ENCODE assay signal across 16 cellular contexts in the genomic region with DNA sequence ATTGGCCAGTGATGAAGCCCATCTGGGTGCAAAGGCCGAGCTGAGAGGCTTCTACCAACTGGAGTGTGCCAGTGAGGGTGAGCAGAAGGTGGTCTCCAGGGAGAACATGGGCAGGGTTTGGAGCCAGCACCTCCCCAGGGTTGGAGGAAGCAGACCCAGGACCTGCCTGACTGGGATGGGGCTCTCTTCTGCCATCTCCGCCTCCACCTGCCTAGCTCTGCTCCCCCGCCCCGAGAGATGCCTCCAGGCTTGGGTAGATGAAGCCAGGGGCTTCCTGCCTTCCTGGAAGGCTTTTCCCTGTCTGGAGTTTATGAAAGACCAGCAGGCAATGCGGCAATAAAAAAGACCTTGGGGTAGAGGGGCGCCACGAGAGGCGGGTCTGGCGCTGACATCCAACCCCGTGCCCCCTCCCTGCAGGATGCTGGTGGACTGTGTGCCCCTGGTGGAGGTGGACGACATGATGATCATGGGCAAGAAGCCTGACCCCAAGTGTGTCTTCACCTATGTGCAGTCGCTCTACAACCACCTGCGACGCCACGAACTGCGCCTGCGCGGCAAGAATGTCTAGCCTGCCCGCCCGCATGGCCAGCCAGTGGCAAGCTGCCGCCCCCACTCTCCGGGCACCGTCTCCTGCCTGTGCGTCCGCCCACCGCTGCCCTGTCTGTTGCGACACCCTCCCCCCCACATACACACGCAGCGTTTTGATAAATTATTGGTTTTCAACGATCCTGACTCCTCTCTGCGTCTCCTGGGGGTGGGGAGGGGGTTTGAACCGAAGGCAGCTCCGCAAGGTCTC. TPM values are rescaled to one million over a fixed set of nuclear protein-coding genes. Genes with fewer than 3 reads are reported as not detected.
DNase-seq lines count a peak whose midpoint lies in the region; ATAC-seq and TF ChIP-seq lines count a peak whose summit lies in the region.
"Had no signal": no experiment of that assay in that cellular context is flagged by ENCODE, and none has a peak within 500 bp of the region (broad histone marks: within the 10 kb centered on the region; RNA-seq: fewer than 3 reads in every experiment).

No MANE protein-coding gene starts in this region.

- H2BK20ac ChIP-seq in IMR-90 (ENCODE audit: low read depth, low read length): no peak overlapping the region

- H3K27me3 ChIP-seq in IMR-90 (ENCODE audit: control insufficient read depth, insufficient read depth, low read length) (no peaks in the 10 kb centered on the region), esophagus muscularis mucosa (no peaks in the 10 kb centered on the region), osteoblast (ENCODE audit: insufficient read depth, low read length) (no peaks in the 10 kb centered on the region), tibial nerve (no peaks in the 10 kb centered on the region)
- H3K27me3 ChIP-seq: BE2C had no signal

- H3K4me1 Mint-ChIP-seq in activated T-cell treated with anti-CD3 and anti-CD28 coated beads, Interleukin-2, amount 50 U/mL, for 4 hours (ENCODE audit: low read depth): peaks cover 24% of the 10 kb centered on the region

- H2AK5ac ChIP-seq in IMR-90 (ENCODE audit: low read depth, low read length): peak overlapping the region; percentile 84

- no peak overlapping the region for H2BK15ac ChIP-seq in IMR-90 (ENCODE audit: low read depth, low read length)

- no peak; the same call in 1 of the 2 replicates for TF ChIP-seq POLR2A in IMR-90 (IDR thresholded peaks at IDR 0.05; ENCODE audit: low read depth, low read length)
- no peak for TF ChIP-seq POLR2A in esophagus muscularis mucosa (IDR thresholded peaks at IDR 0.05; ENCODE audit: low read depth)
- peak in 1 of 2 donors; percentile 28 for TF ChIP-seq POLR2A in tibial nerve (IDR thresholded peaks at IDR 0.05)

- TF ChIP-seq CTCF in IMR-90 (conservative IDR thresholded peaks at IDR 0.05; ENCODE audit: low read depth, low read length): no peak
- peak in 2 of 3 experiments; percentile 11 to 15 for TF ChIP-seq CTCF in esophagus muscularis mucosa (IDR thresholded peaks at IDR 0.05)
- no peak for TF ChIP-seq CTCF in osteoblast (IDR thresholded peaks at IDR 0.05; ENCODE audit: extremely low read depth, low read depth, low read length)
- TF ChIP-seq CTCF in tibial nerve (IDR thresholded peaks at IDR 0.05): peak in 1 of 5 experiments; percentile 7

- no peak overlapping the region; the same call in 1 of the 2 replicates for H3K9ac ChIP-seq in IMR-90 (ENCODE audit: low read depth, low read length)

- DNase-seq in IMR-90 (no peak), esophagus muscularis mucosa (ENCODE audit: extremely low spot score) (no peak), osteoblast (ENCODE audit: insufficient read length, low spot score, missing footprints) (peak; percentile 61), tibial nerve (ENCODE audit: low spot score in 2 of 2) (no peak), NCI-H2107 treated with DMSO at 0.1 percent for 48 hours (lab: John Stamatoyannopoulos, UW; ENCODE audit: unreplicated experiment) (no peak), NCI-H1436 (lab: John Stamatoyannopoulos, UW) (no peak)
- no peak for DNase-seq in activated T-cell treated with anti-CD3 and anti-CD28 coated beads, Interleukin-2, amount 50 U/mL, for 4 hours
- DNase-seq: BE2C; DMS 273 treated with DMSO at 0.1 percent for 48 hours; MM.1S; NCI-H526 treated with DMSO at 0.1 percent for 48 hours; stimulated activated CD4-positive, alpha-beta T cell treated with anti-CD3 and anti-CD28 coated beads, Interleukin-15, amount 100 ng/mL, for 24 hours; SW 1271 had no signal

- no peak for ATAC-seq in IMR-90 (ENCODE audit: low read depth)
- no peak for ATAC-seq in activated T-cell treated with anti-CD3 and anti-CD28 coated beads, Interleukin-2, amount 50 U/mL, for 4 hours

- peak overlapping the region; percentile 76 for H2BK5ac ChIP-seq in IMR-90 (ENCODE audit: low read depth, low read length, poor library complexity, severe bottlenecking)

- H3K4me1 ChIP-seq in IMR-90 (ENCODE audit: control insufficient read depth, insufficient read depth, low read length) (peaks cover 49% of the 10 kb centered on the region), esophagus muscularis mucosa (peaks cover 62 to 86% (median 84%) of the 10 kb centered on the region in 4 donors), osteoblast (ENCODE audit: insufficient read depth, low read length) (peaks cover 39% of the 10 kb centered on the region), tibial nerve (peaks cover 0 to 80% (median 35%) of the 10 kb centered on the region in 4 donors)
- H3K4me1 ChIP-seq: BE2C had no signal

- H3K27ac ChIP-seq in IMR-90 (ENCODE audit: insufficient read depth, low read length): peak overlapping the region; percentile 40
- peak overlapping the region; percentile 98 to 99 (median 99) for H3K27ac ChIP-seq in esophagus muscularis mucosa (replicated peaks in 1 of 4)
- peak overlapping the region; percentile 82 for H3K27ac ChIP-seq in osteoblast (ENCODE audit: low read depth, low read length)
- H3K27ac ChIP-seq in tibial nerve: peak overlapping the region; percentile 69 to 98 (median 93)

- H3K4me2 ChIP-seq in IMR-90 (ENCODE audit: low read depth, low read length): no peak overlapping the region
- H3K4me2 ChIP-seq in osteoblast (ENCODE audit: insufficient read depth, low read length): no peak overlapping the region

- peaks cover 15 to 64% of the 10 kb centered on the region in 2 experiments; a peak in 3 of 4 replicates for H3K79me1 ChIP-seq in IMR-90 (ENCODE audit: low read depth in 1 of 2, low read length in 2 of 2)

- H2AFZ ChIP-seq in IMR-90 (replicated peaks; ENCODE audit: low read length, poor library complexity) (peak overlapping the region; percentile 43), osteoblast (ENCODE audit: low read length) (no peak overlapping the region)

- H2AK9ac ChIP-seq in IMR-90 (replicated peaks; ENCODE audit: low read depth, low read length, poor library complexity): peak overlapping the region; percentile 81

- in situ Hi-C loops in IMR-90 (cut with MboI; ENCODE audit: low sequenced_read_pairs): no loop called here

- dilution Hi-C loops in IMR-90 (cut with HindIII; ENCODE audit: low sequenced_read_pairs, unreplicated experiment): no loop called here

- no peaks in the 10 kb centered on the region for H3K9me3 ChIP-seq in IMR-90 (ENCODE audit: control insufficient read depth, insufficient read depth, low read length)
- no peaks in the 10 kb centered on the region for H3K9me3 ChIP-seq in esophagus muscularis mucosa
- no peaks in the 10 kb centered on the region for H3K9me3 ChIP-seq in osteoblast (ENCODE audit: low read depth, low read length)
- no peaks in the 10 kb centered on the region for H3K9me3 ChIP-seq in tibial nerve
- H3K9me3 ChIP-seq: BE2C had no signal

- TF ChIP-seq EP300 in esophagus muscularis mucosa (IDR thresholded peaks at IDR 0.05) (no peak), tibial nerve (IDR thresholded peaks at IDR 0.05) (peak in 1 of 2 donors; percentile 57)

- 77% methylated on average over 14 of the region's 33 CpGs; no CpG with 5 or more reads in 1 of the 2 experiments for WGBS in IMR-90 (ENCODE audit: extremely low coverage in 2 of 2, insufficient read length in 1 of 2), 2 experiments
- WGBS in esophagus muscularis mucosa: 80% methylated on average over 20 of the region's 33 CpGs
- 70 to 73% methylated on average over 32 to 33 of the region's 33 CpGs for WGBS in tibial nerve, 2 donors

- H4K8ac ChIP-seq in IMR-90 (ENCODE audit: low read depth in 2 of 2, low read length in 2 of 2): peak overlapping the region in 1 of 2 experiments; percentile 62; a peak in 2 of 4 replicates

- peaks cover 25% of the 10 kb centered on the region for H3K9me1 ChIP-seq in IMR-90 (ENCODE audit: insufficient read depth, low read length)

- H3K4me3 Mint-ChIP-seq in activated T-cell treated with anti-CD3 and anti-CD28 coated beads, Interleukin-2, amount 50 U/mL, for 4 hours: no peak overlapping the region
- H3K4me3 Mint-ChIP-seq: activated naive CD8-positive, alpha-beta T cell had no signal

- H3K14ac ChIP-seq in IMR-90 (replicated peaks; ENCODE audit: low read depth, low read length): peak overlapping the region; percentile 63; the same call in 1 of the 2 replicates

- no peaks in the 10 kb centered on the region for H3K36me3 Mint-ChIP-seq in activated T-cell treated with anti-CD3 and anti-CD28 coated beads, Interleukin-2, amount 50 U/mL, for 4 hours (ENCODE audit: insufficient read depth)

- 0 out of 2 replicates have a peak overlapping the region, but pooled peaks have one; percentile 16 for H4K91ac ChIP-seq in IMR-90 (ENCODE audit: insufficient read depth, low read depth, low read length)

- H3K18ac ChIP-seq in IMR-90 (ENCODE audit: low read depth, low read length): no peak overlapping the region; the same call in 1 of the 2 replicates

- peaks cover 34% of the 10 kb centered on the region for H3K79me2 ChIP-seq in osteoblast (ENCODE audit: insufficient read depth, low read length)

- H3K27me3 Mint-ChIP-seq in activated T-cell treated with anti-CD3 and anti-CD28 coated beads, Interleukin-2, amount 50 U/mL, for 4 hours (ENCODE audit: low read depth): no peaks in the 10 kb centered on the region
- H3K27me3 Mint-ChIP-seq: activated naive CD8-positive, alpha-beta T cell had no signal

- intact Hi-C loops in IMR-90 (cut with micrococcal nuclease) (no loop called here), esophagus muscularis mucosa (cut with DNase I) (no loop called here)

- no peaks in the 10 kb centered on the region for H3K9me3 Mint-ChIP-seq in activated T-cell treated with anti-CD3 and anti-CD28 coated beads, Interleukin-2, amount 50 U/mL, for 4 hours

- no peak for TF ChIP-seq RAD21 in IMR-90 (IDR thresholded peaks at IDR 0.05; ENCODE audit: low read length)

- peak overlapping the region; percentile 96 for H3K4ac ChIP-seq in IMR-90 (ENCODE audit: low read depth, low read length)

- no peak overlapping the region; the same call in 1 of the 2 replicates for H2BK120ac ChIP-seq in IMR-90 (ENCODE audit: low read depth, low read length)

- H4K20me1 ChIP-seq in IMR-90 (ENCODE audit: insufficient read depth, low read length): peaks cover 25% of the 10 kb centered on the region
- peaks cover 37% of the 10 kb centered on the region for H4K20me1 ChIP-seq in osteoblast (ENCODE audit: insufficient read depth, low read length)

- POLR2A ChIA-PET in IMR-90 (lab: Charles Lee; ENCODE audit: unreplicated experiment): interaction anchor here (0.5 kb wide), 1 partner anchor 7 kb away, joined by 10 read pairs; no protein-coding TSS in a partner anchor

- H3K56ac ChIP-seq in IMR-90 (ENCODE audit: extremely low read depth, insufficient read depth, low read length): no peak overlapping the region

- CTCF ChIA-PET in IMR-90 (lab: Yijun Ruan, JAX): no interaction called here

- BruUV-seq in IMR-90 (replicated peaks; lab: Mats Ljungman, UMichigan): no TSS peak

- H3K36me3 ChIP-seq in IMR-90 (ENCODE audit: control insufficient read depth, insufficient read depth, low read length) (peaks cover 46% of the 10 kb centered on the region), esophagus muscularis mucosa (peaks cover 22 to 67% (median 49%) of the 10 kb centered on the region in 4 donors), osteoblast (ENCODE audit: insufficient read depth, low read length) (peaks cover 54% of the 10 kb centered on the region), tibial nerve (peaks cover 3 to 63% (median 7%) of the 10 kb centered on the region in 3 donors)
- H3K36me3 ChIP-seq: BE2C had no signal

- peak overlapping the region; percentile 8; the same call in 1 of the 2 replicates for H4K5ac ChIP-seq in IMR-90 (ENCODE audit: low read depth, low read length)

- H3K4me3 ChIP-seq in IMR-90 (ENCODE audit: insufficient read depth, low read depth, low read length) (no peak overlapping the region), esophagus muscularis mucosa (peak overlapping the region; percentile 90 to 95 (median 91)), osteoblast (ENCODE audit: insufficient read depth, low read length) (no peak overlapping the region), tibial nerve (no peak overlapping the region)

- H3K23ac ChIP-seq in IMR-90 (ENCODE audit: low read depth, low read length): peak overlapping the region; percentile 12; the same call in 1 of the 2 replicates

RNA-seq across cellular contexts. Expression of a gene that starts 3.3 kb away (rescaled TPM):
- total RNA-seq in IMR-90 (2012; rRNA removed) (36.1 and 46.2 TPM in 2 replicates), esophagus muscularis mucosa (1,000 to 10,000 TPM; 1,118 to 1,733 (median 1,416) TPM), osteoblast (140 and 157 TPM in 2 replicates), tibial nerve (100 to 1,000 TPM; 591 to 706 (median 650) TPM)
- polyA plus RNA-seq in IMR-90 (2012; rRNA removed): 270 and 369 TPM in 2 replicates
- polyA plus RNA-seq in IMR-90 (2012; cell fraction: cytosol; rRNA removed): 662 and 853 TPM in 2 replicates
- 256 and 316 TPM in 2 replicates for polyA plus RNA-seq in IMR-90 (2012; cell fraction: nucleus; rRNA removed; ENCODE audit: low replicate concordance)
- total RNA-seq in activated T-cell treated with anti-CD3 and anti-CD28 coated beads, Interleukin-2, amount 50 U/mL, for 4 hours: 10 to 100 TPM in 2 of 3 donors, 1 to 10 TPM in 1; 8.1 to 19.2 (median 12.1) TPM

RNA-seq across cellular contexts. Expression of a gene that starts 18.7 kb away (rescaled TPM):
- total RNA-seq in IMR-90 (2012; rRNA removed) (0.28 and 0.36 TPM in 2 replicates), esophagus muscularis mucosa (1 to 10 TPM; 1.3 to 2.1 (median 1.8) TPM), osteoblast (under 0.01 and 0.36 TPM in 2 replicates), tibial nerve (1 to 10 TPM in 1 of 4 donors, under 1 TPM in 3; 0.20 to 1.0 (median 0.67) TPM)
- polyA plus RNA-seq in IMR-90 (2012; rRNA removed): 2.0 and 2.2 TPM in 2 replicates
- 0.41 and 2.1 TPM in 2 replicates for polyA plus RNA-seq in IMR-90 (2012; cell fraction: cytosol; rRNA removed)
- polyA plus RNA-seq in IMR-90 (2012; cell fraction: nucleus; rRNA removed; ENCODE audit: low replicate concordance): 9.6 and 20.2 TPM in 2 replicates
- under 1 TPM in 2 of 3 donors, not detected in 1; 0.16 to 0.21 TPM for total RNA-seq in activated T-cell treated with anti-CD3 and anti-CD28 coated beads, Interleukin-2, amount 50 U/mL, for 4 hours
- total RNA-seq: subcutaneous adipose tissue had no signal

RNA-seq across cellular contexts. Expression of a gene that starts 23.0 kb away (rescaled TPM):
- total RNA-seq in IMR-90 (2012; rRNA removed) (47.2 and 53.6 TPM in 2 replicates), esophagus muscularis mucosa (1,000 to 10,000 TPM; 1,154 to 1,495 (median 1,416) TPM), osteoblast (30.6 and 31.5 TPM in 2 replicates), tibial nerve (100 to 1,000 TPM; 173 to 294 (median 253) TPM)
- polyA plus RNA-seq in IMR-90 (2012; rRNA removed): 63.7 and 65.1 TPM in 2 replicates
- polyA plus RNA-seq in IMR-90 (2012; cell fraction: cytosol; rRNA removed): 97.1 and 119 TPM in 2 replicates
- polyA plus RNA-seq in IMR-90 (2012; cell fraction: nucleus; rRNA removed; ENCODE audit: low replicate concordance): 227 and 462 TPM in 2 replicates
- 10 to 100 TPM in 1 of 3 donors, 1 to 10 TPM in 2; 8.9 to 10.4 (median 9.4) TPM for total RNA-seq in activated T-cell treated with anti-CD3 and anti-CD28 coated beads, Interleukin-2, amount 50 U/mL, for 4 hours

RNA-seq across cellular contexts. Expression of a gene that starts 36.2 kb away (rescaled TPM):
- total RNA-seq in IMR-90 (2012; rRNA removed) (under 0.01 TPM in 1 of 2 replicates, not detected in the other), esophagus muscularis mucosa (not detected), osteoblast (0.29 and 0.36 TPM in 2 replicates), tibial nerve (not detected)
- polyA plus RNA-seq in IMR-90 (2012; rRNA removed): 0.07 and 0.12 TPM in 2 replicates
- polyA plus RNA-seq in IMR-90 (2012; cell fraction: cytosol; rRNA removed): 0.04 TPM in 1 of 2 replicates, not detected in the other
- 0.09 and 0.11 TPM in 2 replicates for polyA plus RNA-seq in IMR-90 (2012; cell fraction: nucleus; rRNA removed; ENCODE audit: low replicate concordance)
- not detected for total RNA-seq in activated T-cell treated with anti-CD3 and anti-CD28 coated beads, Interleukin-2, amount 50 U/mL, for 4 hours
- total RNA-seq: posterior vena cava, subcutaneous adipose tissue had no signal

RNA-seq across cellular contexts. Expression of a gene that starts 55.9 kb away (rescaled TPM):
- 30.3 and 34.2 TPM in 2 replicates for total RNA-seq in IMR-90 (2012; rRNA removed)
- polyA plus RNA-seq in IMR-90 (2012; rRNA removed): 33.6 and 38.7 TPM in 2 replicates
- polyA plus RNA-seq in IMR-90 (2012; cell fraction: cytosol; rRNA removed): 19.1 and 21.5 TPM in 2 replicates
- 16.0 and 45.2 TPM in 2 replicates for polyA plus RNA-seq in IMR-90 (2012; cell fraction: nucleus; rRNA removed; ENCODE audit: low replicate concordance)
- total RNA-seq in esophagus muscularis mucosa: 10 to 100 TPM; 33.6 to 66.7 (median 55.6) TPM
- 48.0 and 51.8 TPM in 2 replicates for total RNA-seq in osteoblast
- 10 to 100 TPM; 34.5 to 44.4 (median 38.8) TPM for total RNA-seq in tibial nerve
- total RNA-seq in activated T-cell treated with anti-CD3 and anti-CD28 coated beads, Interleukin-2, amount 50 U/mL, for 4 hours: 10 to 100 TPM; 25.3 to 34.1 (median 29.9) TPM

Comparison
In these comparisons a context has a peak if more than half of its experiments do, and no peak if none do; other contexts are left out.
1. H3K27ac ChIP-seq: peak in every context shown above with its lines; median percentile 99 in esophagus muscularis mucosa; 93 in tibial nerve; 82 in osteoblast; 40 in IMR-90.
2. H3K4me3 ChIP-seq: peak in esophagus muscularis mucosa (4 of 4); none in IMR-90 (single experiment), osteoblast (single experiment) and tibial nerve (0 of 4).
3. CTCF ChIP-seq: peak in esophagus muscularis mucosa (2 of 3); none in IMR-90 (single experiment) and osteoblast (single experiment).